Comparison of ENCODE assay signal across 17 cellular contexts in genomic region chr20:4989570-4989969, GRCh38. TPM values are rescaled to one million over a fixed set of nuclear protein-coding genes. Genes with fewer than 3 reads are reported as not detected.
A peak's percentile ranks its signal among the peaks of the same experiment; 100 is the strongest.
DNase-seq lines count a peak whose midpoint lies in the region; ATAC-seq, FAIRE-seq and TF ChIP-seq lines count a peak whose summit lies in the region.
"Had no signal": no experiment of that assay in that cellular context is flagged by ENCODE, and none has a peak within 500 bp of the region (broad histone marks: within the 10 kb centered on the region; RNA-seq: fewer than 3 reads in every experiment).

No MANE protein-coding gene starts in this region.

- H3K9ac ChIP-seq in BLaER1 treated with 17β-estradiol and CSF1 and Interleukin-3, amounts not matched to agents 10 nM and 100 nM = 0 out of 22 replicates have a peak overlapping the region, but pooled peaks of 1 of the 11 experiments have one; percentile 15
- H3K9ac ChIP-seq: GM23248, KMS-11 had no signal

- no peaks in the 10 kb centered on the region for H3K27me3 ChIP-seq in BLaER1 treated with 17β-estradiol and CSF1 and Interleukin-3, amounts not matched to agents 10 nM and 100 nM
- no peaks in the 10 kb centered on the region for H3K27me3 ChIP-seq in uterus
- H3K27me3 ChIP-seq: breast epithelium, left lung had no signal

- intact Hi-C loops in uterus (cut with DNase I; ENCODE audit: low total_unique reads) = no loop called here

- H3K27me3 Mint-ChIP-seq in activated naive CD8-positive, alpha-beta T cell treated with anti-CD3 and anti-CD28 coated beads for 36 hours = no peaks in the 10 kb centered on the region

- H3K9me3 ChIP-seq in BLaER1 treated with 17β-estradiol and CSF1 and Interleukin-3, amounts not matched to agents 10 nM and 100 nM (replicated peaks in 1 of 11) = no peaks in the 10 kb centered on the region
- no peaks in the 10 kb centered on the region for H3K9me3 ChIP-seq in uterus
- H3K9me3 ChIP-seq: breast epithelium, left lung, prostate gland had no signal

- TF ChIP-seq POLR2A in GM12892 (IDR thresholded peaks at IDR 0.05; ENCODE audit: low read depth, low read length) (no peak), uterus (IDR thresholded peaks at IDR 0.05) (no peak)

- H3K4me3 Mint-ChIP-seq in activated naive CD8-positive, alpha-beta T cell treated with anti-CD3 and anti-CD28 coated beads for 36 hours = no peak overlapping the region

- no peak for DNase-seq in GM12892 (ENCODE audit: insufficient read length)
- DNase-seq in activated naive CD8-positive, alpha-beta T cell treated with anti-CD3 and anti-CD28 coated beads for 36 hours = peak; percentile 31
- no peak for DNase-seq in mesenteric fat pad (ENCODE audit: low spot score)
- no peak for DNase-seq in uterus
- no peak for DNase-seq in A172 (ENCODE audit: low spot score)
- DNase-seq: GM23248, left lung, NCI-H1417 treated with DMSO at 0.1 percent for 48 hours, NCI-H345 had no signal

- peaks cover 12% of the 10 kb centered on the region for H3K36me3 Mint-ChIP-seq in activated naive CD8-positive, alpha-beta T cell treated with anti-CD3 and anti-CD28 coated beads for 36 hours

- no peak for TF ChIP-seq CTCF in uterus (IDR thresholded peaks at IDR 0.05)

- peaks cover 10 to 99% (median 39%) of the 10 kb centered on the region in 11 experiments; a peak in 19 of 22 replicates for H4K20me1 ChIP-seq in BLaER1 treated with 17β-estradiol and CSF1 and Interleukin-3, amounts not matched to agents 10 nM and 100 nM

- peak overlapping the region; percentile 70 for H3K27ac Mint-ChIP-seq in activated naive CD8-positive, alpha-beta T cell treated with anti-CD3 and anti-CD28 coated beads for 36 hours

- H3K9me3 Mint-ChIP-seq in activated naive CD8-positive, alpha-beta T cell treated with anti-CD3 and anti-CD28 coated beads for 36 hours = no peaks in the 10 kb centered on the region

- FAIRE-seq in GM12892 (lab: Jason Lieb, UNC) = peak; percentile 74

- H3K4me1 ChIP-seq in BLaER1 treated with 17β-estradiol and CSF1 and Interleukin-3, amounts not matched to agents 10 nM and 100 nM = peaks cover 54 to 68% (median 63%) of the 10 kb centered on the region in 10 experiments
- no peaks in the 10 kb centered on the region for H3K4me1 ChIP-seq in uterus
- H3K4me1 ChIP-seq: breast epithelium, left lung, prostate gland had no signal

- ATAC-seq in HG03469 (IDR thresholded peaks at IDR 0.05; ENCODE audit: unreplicated experiment) (peak; percentile 37), HG02610 (IDR thresholded peaks at IDR 0.05; ENCODE audit: unreplicated experiment) (no peak)
- ATAC-seq: left lung, SK-N-SH treated with all-trans-retinoic acid at 6 μM for 48 hours had no signal

- H3K4me1 Mint-ChIP-seq in activated naive CD8-positive, alpha-beta T cell treated with anti-CD3 and anti-CD28 coated beads for 36 hours = peaks cover 41% of the 10 kb centered on the region

- no peak overlapping the region for H3K27ac ChIP-seq in BLaER1 treated with 17β-estradiol and CSF1 and Interleukin-3, amounts not matched to agents 10 nM and 100 nM
- no peak overlapping the region for H3K27ac ChIP-seq in uterus
- H3K27ac ChIP-seq: breast epithelium, GM23248, KMS-11, left lung, prostate gland, VCaP had no signal

- H3K36me3 ChIP-seq in BLaER1 treated with 17β-estradiol and CSF1 and Interleukin-3, amounts not matched to agents 10 nM and 100 nM = peaks cover 0 to 7% (median 0%) of the 10 kb centered on the region in 11 experiments; a peak in 4 of 22 replicates
- H3K36me3 ChIP-seq in uterus = no peaks in the 10 kb centered on the region
- H3K36me3 ChIP-seq: breast epithelium, left lung, prostate gland had no signal

- no peak overlapping the region for H3K4me3 ChIP-seq in BLaER1 treated with 17β-estradiol and CSF1 and Interleukin-3, amounts not matched to agents 10 nM and 100 nM
- no peak overlapping the region for H3K4me3 ChIP-seq in uterus
- H3K4me3 ChIP-seq: breast epithelium, GM23248, left lung, prostate gland had no signal

- H3K4me2 ChIP-seq in BLaER1 treated with 17β-estradiol and CSF1 and Interleukin-3, amounts not matched to agents 10 nM and 100 nM = peak overlapping the region; percentile 6 to 75 (median 28); a peak in 16 of 22 replicates
- H3K4me2 ChIP-seq: KMS-11 had no signal

RNA-seq across cellular contexts. Expression of gene SLC23A2, which starts 11.7 kb away (rescaled TPM):
- 15.8 TPM for polyA plus RNA-seq in GM12892 (2012; ENCODE audit: missing spikeins)
- total RNA-seq in activated naive CD8-positive, alpha-beta T cell treated with anti-CD3 and anti-CD28 coated beads for 36 hours = 10 to 100 TPM; 23.2 TPM
- total RNA-seq in mesenteric fat pad (22.2 TPM), uterus (10 to 100 TPM in 3 of 4 donors, 1 to 10 TPM in 1; 6.2 to 41.4 (median 26.6) TPM)
- 22.9 and 25.6 TPM in 2 replicates for total RNA-seq in A172 (2014; rRNA removed; shearing (Covaris generic))
